ENCODE assay signal across 34 cellular contexts in genomic region chr3:162087361-162087760, GRCh38.
"Had no signal": no experiment of that assay in that cellular context is flagged by ENCODE, and none has a peak within 500 bp of the region (broad histone marks: within the 10 kb centered on the region; RNA-seq: fewer than 3 reads in every experiment).

No MANE protein-coding gene starts in this region.

- H3K4me2 ChIP-seq: KMS-11 had no signal

- H3K9ac ChIP-seq: KMS-11 had no signal

- H3K27me3 ChIP-seq: MG63 had no signal

- H3K36me3 ChIP-seq: MG63 had no signal

- H3K4me3 ChIP-seq: MG63 had no signal

- DNase-seq: Karpas-422, Kasumi-1, KG1, MG63, MM.1S, MV-4-11, NCI-H1048, NCI-H1092, NCI-H1092 treated with DMSO at 0.1 percent for 48 hours, NCI-H1105, NCI-H1105 treated with DMSO at 0.1 percent for 48 hours, NCI-H1417, NCI-H1417 treated with DMSO at 0.1 percent for 48 hours, NCI-H1436, NCI-H1436 treated with DMSO at 0.1 percent for 48 hours, NCI-H146, NCI-H1694, NCI-H1694 treated with DMSO at 0.1 percent for 48 hours, NCI-H187, NCI-H187 treated with DMSO at 0.1 percent for 48 hours, NCI-H1930, NCI-H2029, NCI-H2029 treated with DMSO at 0.1 percent for 48 hours, NCI-H2081, NCI-H2081 treated with DMSO at 0.1 percent for 48 hours, NCI-H2107, NCI-H2171, NCI-H2171 treated with DMSO at 0.1 percent for 48 hours, NCI-H2227 treated with DMSO at 0.1 percent for 48 hours, NCI-H226, NCI-H345, NCI-H446, NCI-H446 treated with DMSO at 0.1 percent for 48 hours had no signal

- H3K9me3 ChIP-seq: MG63 had no signal

- H3K27ac ChIP-seq: KMS-11 had no signal
